In genomic region chr9:37215456-37216229, GRCh38 we compare ENCODE assay signal across 15 cellular contexts.
DNase-seq lines count a peak whose midpoint lies in the region; ATAC-seq, FAIRE-seq and TF ChIP-seq lines count a peak whose summit lies in the region.
"Had no signal": no experiment of that assay in that cellular context is flagged by ENCODE, and none has a peak within 500 bp of the region (broad histone marks: within the 10 kb centered on the region; RNA-seq: fewer than 3 reads in every experiment).

No MANE protein-coding gene starts in this region.

- H3K27me3 Mint-ChIP-seq in Caco-2 (ENCODE audit: insufficient read depth, unreplicated experiment), result no peaks in the 10 kb centered on the region
- H3K27me3 Mint-ChIP-seq: activated naive CD8-positive, alpha-beta T cell; central memory CD8-positive, alpha-beta T cell had no signal

- no peak overlapping the region for H3K4me2 ChIP-seq in mammary epithelial cell (ENCODE audit: insufficient read depth, low read depth, low read length)

- TF ChIP-seq CTCF in mammary epithelial cell (conservative IDR thresholded peaks at IDR 0.05 in 1 of 2, IDR thresholded peaks at IDR 0.05 in 1 of 2; ENCODE audit: extremely low read depth in 1 of 2, insufficient read depth in 1 of 2, low read depth in 1 of 2, low read length in 2 of 2), result no peak
- no peak for TF ChIP-seq CTCF in Caco-2 (IDR thresholded peaks at IDR 0.05; ENCODE audit: insufficient read depth in 1 of 2, low read depth in 1 of 2, low read length in 1 of 2, severe bottlenecking in 1 of 2, unreplicated experiment in 1 of 2)
- TF ChIP-seq CTCF in spleen (IDR thresholded peaks at IDR 0.05 in 8 of 11, conservative IDR thresholded peaks at IDR 0.05 in 3 of 11), result no peak

- H3K4me3 ChIP-seq in mammary epithelial cell (replicated peaks in 1 of 3; ENCODE audit: insufficient read depth in 1 of 3, low read depth in 2 of 3, low read length in 3 of 3) (no peak overlapping the region), Caco-2 (ENCODE audit: low read depth, low read length) (no peak overlapping the region), spleen (no peak overlapping the region)

- ATAC-seq in HG02759 (IDR thresholded peaks at IDR 0.05; ENCODE audit: unreplicated experiment), result no peak
- ATAC-seq: stimulated activated naive CD8-positive, alpha-beta T cell treated with anti-CD3 and anti-CD28 coated beads, Interleukin-15, Interleukin-2, amounts not matched to agents 100 U/mL and 50 U/mL, for 24 hours had no signal

- H3K9me3 Mint-ChIP-seq in Caco-2 (ENCODE audit: unreplicated experiment), result no peaks in the 10 kb centered on the region
- H3K9me3 Mint-ChIP-seq: central memory CD8-positive, alpha-beta T cell had no signal

- no peak overlapping the region for H3K27ac Mint-ChIP-seq in Caco-2 (ENCODE audit: unreplicated experiment)
- H3K27ac Mint-ChIP-seq: activated naive CD8-positive, alpha-beta T cell; CD14-positive monocyte had no signal

- no TSS peak for BruUV-seq in mammary epithelial cell (replicated peaks; lab: Mats Ljungman, UMichigan)
- no TSS peak for BruUV-seq in Caco-2 (replicated peaks; lab: Mats Ljungman, UMichigan)

- in situ Hi-C loops in mammary epithelial cell (cut with MboI; ENCODE audit: low sequenced_read_pairs in 2 of 2), result no loop called here

- DNase-seq in GM19239 (ENCODE audit: insufficient read length, low spot score) (no peak), NCI-H526 (lab: John Stamatoyannopoulos, UW) (peak; percentile 37 to 52), mammary epithelial cell (peak; percentile 23), renal cortical epithelial cell (ENCODE audit: low read depth) (peak; percentile 69), Caco-2 (no peak), spleen (no peak)
- no peak for DNase-seq in stimulated activated CD4-positive, alpha-beta T cell treated with anti-CD3 and anti-CD28 coated beads, Interleukin-2, amount 100 ng/mL, for 24 hours
- DNase-seq: head of caudate nucleus; NCI-H2029; stimulated activated naive CD8-positive, alpha-beta T cell treated with anti-CD3 and anti-CD28 coated beads, Interleukin-15, Interleukin-2, amounts not matched to agents 100 U/mL and 50 U/mL, for 24 hours; SW 1271 had no signal

- no peaks in the 10 kb centered on the region for H3K9me3 ChIP-seq in mammary epithelial cell (replicated peaks; ENCODE audit: insufficient read depth, low read length)
- H3K9me3 ChIP-seq in Caco-2, result no peaks in the 10 kb centered on the region
- no peaks in the 10 kb centered on the region for H3K9me3 ChIP-seq in spleen

- H3K4me1 Mint-ChIP-seq in Caco-2 (ENCODE audit: low read depth, unreplicated experiment), result no peaks in the 10 kb centered on the region

- H4K20me1 ChIP-seq in mammary epithelial cell (ENCODE audit: insufficient read depth, low read length), result no peaks in the 10 kb centered on the region

- H3K36me3 ChIP-seq in mammary epithelial cell (ENCODE audit: insufficient read depth, low read length) (no peaks in the 10 kb centered on the region), Caco-2 (ENCODE audit: control insufficient read depth, insufficient read depth, low read length) (no peaks in the 10 kb centered on the region), spleen (peaks cover 0 to 3% (median 0%) of the 10 kb centered on the region in 6 donors)

- FAIRE-seq in GM19239 (lab: Jason Lieb, UNC), result peak; percentile 62

- dilution Hi-C loops in mammary epithelial cell (cut with HindIII; ENCODE audit: low sequenced_read_pairs), result no loop called here

- POLR2A ChIA-PET in Caco-2 (lab: Charles Lee), result no interaction called here

- 85% methylated on average over 4 of the region's 4 CpGs for WGBS in mammary epithelial cell (ENCODE audit: low coverage, missing lambda C conversion rate)
- 87 to 93% (median 91%) methylated on average over 4 of the region's 4 CpGs for WGBS in spleen, 5 donors

- CTCF ChIA-PET in mammary epithelial cell (lab: Charles Lee; ENCODE audit: low non-redundant PET) (no interaction called here), Caco-2 (lab: Charles Lee) (no interaction called here)

- H3K4me3 Mint-ChIP-seq in Caco-2 (ENCODE audit: unreplicated experiment), result no peak overlapping the region
- H3K4me3 Mint-ChIP-seq: activated naive CD8-positive, alpha-beta T cell; CD14-positive monocyte; central memory CD8-positive, alpha-beta T cell had no signal

- peaks cover 7% of the 10 kb centered on the region for H3K4me1 ChIP-seq in mammary epithelial cell (ENCODE audit: insufficient read depth, low read length)
- no peaks in the 10 kb centered on the region for H3K4me1 ChIP-seq in Caco-2
- H3K4me1 ChIP-seq in spleen, result peaks cover 3 to 60% (median 14%) of the 10 kb centered on the region in 6 donors

- H3K27ac ChIP-seq in mammary epithelial cell (ENCODE audit: insufficient read depth, low read depth, low read length) (no peak overlapping the region), spleen (no peak overlapping the region)

- H3K27me3 ChIP-seq in mammary epithelial cell (ENCODE audit: insufficient read depth, low read length) (no peaks in the 10 kb centered on the region), Caco-2 (replicated peaks; ENCODE audit: control insufficient read depth, insufficient read depth, low read length) (no peaks in the 10 kb centered on the region), spleen (replicated peaks in 1 of 7) (no peaks in the 10 kb centered on the region)

- H3K79me2 ChIP-seq in mammary epithelial cell (ENCODE audit: insufficient read depth, low read length), result peaks cover 4% of the 10 kb centered on the region

- intact Hi-C loops in mammary epithelial cell (cut with micrococcal nuclease) (no loop called here), Caco-2 (cut with micrococcal nuclease; ENCODE audit: unreplicated experiment) (no loop called here), spleen (cut with DNase I; ENCODE audit: low total_unique reads) (no loop called here)

- no peak overlapping the region for H2AFZ ChIP-seq in mammary epithelial cell (ENCODE audit: low read depth, low read length)

- no peak for TF ChIP-seq POLR2A in spleen (IDR thresholded peaks at IDR 0.05)

- H3K36me3 Mint-ChIP-seq in Caco-2 (ENCODE audit: insufficient read depth, unreplicated experiment), result no peaks in the 10 kb centered on the region
- H3K36me3 Mint-ChIP-seq: activated naive CD8-positive, alpha-beta T cell had no signal

- no peak overlapping the region for H3K9ac ChIP-seq in mammary epithelial cell (ENCODE audit: insufficient read depth, low read length)

Comparison
In these comparisons a context has a peak if more than half of its experiments do, and no peak if none do; other contexts are left out.
1. DNase-seq: peak in NCI-H526 (2 of 2), mammary epithelial cell (single experiment) and renal cortical epithelial cell (single experiment); none in GM19239 (single experiment), Caco-2 (0 of 2), stimulated activated CD4-positive, alpha-beta T cell treated with anti-CD3 and anti-CD28 coated beads, Interleukin-2, amount 100 ng/mL, for 24 hours (0 of 2) and spleen (single experiment).